Comparison of ENCODE assay signal across 8 cellular contexts in the genomic region with DNA sequence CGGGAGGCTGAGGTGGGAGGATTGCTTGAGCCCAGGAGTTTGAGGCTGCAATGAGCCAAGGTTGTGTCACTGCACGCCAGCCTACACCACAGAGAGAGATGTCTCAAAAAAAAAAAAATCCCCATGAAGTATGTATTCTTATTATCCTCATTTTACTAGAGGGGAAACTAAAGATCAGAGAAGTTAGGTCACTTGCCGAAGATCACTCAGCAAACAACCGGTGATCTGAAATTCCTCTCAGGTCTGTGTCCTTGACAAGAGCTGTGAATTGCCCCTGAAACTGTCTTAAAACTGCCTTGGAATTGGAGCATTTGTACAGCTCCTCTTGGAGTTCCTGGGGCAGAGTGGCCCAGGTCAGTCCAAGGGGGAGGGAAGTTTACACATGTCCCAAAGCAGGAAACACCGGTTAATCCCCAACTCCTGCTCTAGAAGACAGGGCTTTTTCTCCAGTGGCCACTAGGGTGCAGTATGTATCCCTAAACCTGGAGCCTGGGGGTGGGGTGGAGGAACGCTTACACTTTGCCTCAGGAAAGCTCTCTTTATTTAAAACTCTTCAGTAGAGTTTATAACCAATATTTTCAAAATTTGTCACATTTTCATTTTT. TPM values are rescaled to one million over a fixed set of nuclear protein-coding genes. Genes with fewer than 3 reads are reported as not detected.
DNase-seq lines count a peak whose midpoint lies in the region; ATAC-seq and TF ChIP-seq lines count a peak whose summit lies in the region.

No MANE protein-coding gene starts in this region.

- TF ChIP-seq CTCF in LNCaP clone FGC (IDR thresholded peaks at IDR 0.05; ENCODE audit: control insufficient read depth, extremely low read depth, insufficient read depth) (peak; percentile 86), upper lobe of left lung (IDR thresholded peaks at IDR 0.05) (peak; percentile 71 to 81 (median 79))

- H3K27me3 Mint-ChIP-seq in activated naive CD8-positive, alpha-beta T cell treated with anti-CD3 and anti-CD28 coated beads for 36 hours = no peaks in the 10 kb centered on the region

- H3K36me3 ChIP-seq in upper lobe of left lung = peaks cover 13 to 20% (median 18%) of the 10 kb centered on the region in 4 donors

- peaks cover 6% of the 10 kb centered on the region for H3K36me3 Mint-ChIP-seq in activated naive CD8-positive, alpha-beta T cell treated with anti-CD3 and anti-CD28 coated beads for 36 hours

- H3K4me1 Mint-ChIP-seq in activated naive CD8-positive, alpha-beta T cell treated with anti-CD3 and anti-CD28 coated beads for 36 hours = peaks cover 11% of the 10 kb centered on the region

- peaks cover 8 to 18% (median 11%) of the 10 kb centered on the region in 4 donors for H3K4me1 ChIP-seq in upper lobe of left lung

- H3K27ac Mint-ChIP-seq in activated naive CD8-positive, alpha-beta T cell treated with anti-CD3 and anti-CD28 coated beads for 36 hours = no peak overlapping the region

- DNase-seq in AML-193 (lab: John Stamatoyannopoulos, UW) (peak; percentile 60 to 69), LNCaP clone FGC (ENCODE audit: low read depth) (peak; percentile 80), SKM-1 (lab: John Stamatoyannopoulos, UW; ENCODE audit: unreplicated experiment) (peak; percentile 79), Right ventricle myocardium superior (peak; percentile 67), posterior cingulate gyrus (peak; percentile 26 to 91 (median 77)), upper lobe of left lung (peak in 1 of 2 donors; percentile 87)
- DNase-seq in activated naive CD8-positive, alpha-beta T cell treated with anti-CD3 and anti-CD28 coated beads for 36 hours = peak; percentile 60

- no peak for TF ChIP-seq POLR2A in upper lobe of left lung (IDR thresholded peaks at IDR 0.05)

- no peaks in the 10 kb centered on the region for H3K27me3 ChIP-seq in upper lobe of left lung

- no peak overlapping the region for H3K4me3 ChIP-seq in LNCaP clone FGC (ENCODE audit: low read depth, low read length)
- H3K4me3 ChIP-seq in upper lobe of left lung = peak overlapping the region in 1 of 4 donors; percentile 29

- H3K9me3 ChIP-seq in upper lobe of left lung = no peaks in the 10 kb centered on the region

- 56 to 58% methylated on average over 6 of the region's 6 CpGs for WGBS in upper lobe of left lung, 2 donors

- H3K4me3 Mint-ChIP-seq in activated naive CD8-positive, alpha-beta T cell treated with anti-CD3 and anti-CD28 coated beads for 36 hours = no peak overlapping the region

- TF ChIP-seq EP300 in upper lobe of left lung (IDR thresholded peaks at IDR 0.05) = no peak

- intact Hi-C loops in Right ventricle myocardium superior (cut with DNase I) (loop anchor here (2.0 to 10.0 kb wide), 2 partner anchors 40 to 90 kb away; no protein-coding TSS in a partner anchor), posterior cingulate gyrus (cut with DNase I) (loop anchor here (1.0 to 10.0 kb wide), 2 partner anchors 43 to 90 kb away; no protein-coding TSS in a partner anchor)

- H3K27ac ChIP-seq in upper lobe of left lung = peak overlapping the region in 2 of 4 donors; percentile 37 to 45

- ATAC-seq in GM19351 (IDR thresholded peaks at IDR 0.05; ENCODE audit: unreplicated experiment) (peak; percentile 61), Right ventricle myocardium superior (ENCODE audit: poor library complexity) (peak; percentile 84), upper lobe of left lung (ENCODE audit: low FRiP score in 2 of 2) (peak; percentile 89 to 92)

- no peaks in the 10 kb centered on the region for H3K9me3 Mint-ChIP-seq in activated naive CD8-positive, alpha-beta T cell treated with anti-CD3 and anti-CD28 coated beads for 36 hours

RNA-seq across cellular contexts. Expression of a gene that starts 27.6 kb away (rescaled TPM):
- not detected for total RNA-seq in activated naive CD8-positive, alpha-beta T cell treated with anti-CD3 and anti-CD28 coated beads for 36 hours
- total RNA-seq in Right ventricle myocardium superior (155 TPM), upper lobe of left lung (10 to 100 TPM in 1 of 6 donors, 1 to 10 TPM in 5; 2.1 to 23.0 (median 4.8) TPM)
